10 cellular contexts compared by ENCODE assay signal in genomic region chr2:158600155-158600802, GRCh38.
DNase-seq lines count a peak whose midpoint lies in the region; ATAC-seq and TF ChIP-seq lines count a peak whose summit lies in the region.
"Had no signal": no experiment of that assay in that cellular context is flagged by ENCODE, and none has a peak within 500 bp of the region (broad histone marks: within the 10 kb centered on the region; RNA-seq: fewer than 3 reads in every experiment).

No MANE protein-coding gene starts in this region.

- DNase-seq in MG63 (peak; percentile 92), dermis microvascular lymphatic vessel endothelial cell (ENCODE audit: low read depth in 2 of 2) (peak; percentile 68 to 95), lung (ENCODE audit: low spot score) (peak; percentile 42), mesenteric fat pad (ENCODE audit: low spot score) (no peak)
- DNase-seq: activated naive CD8-positive, alpha-beta T cell treated with anti-CD3 and anti-CD28 coated beads for 36 hours had no signal

- peak overlapping the region; percentile 89 for H3K27ac ChIP-seq in ACC112 (ENCODE audit: low read depth, low read length)
- peak overlapping the region in 1 of 2 donors; percentile 3 for H3K27ac ChIP-seq in lung (ENCODE audit: low read depth in 1 of 2, low read length in 1 of 2)
- H3K27ac ChIP-seq: C4-2B had no signal

- no peaks in the 10 kb centered on the region for H3K27me3 ChIP-seq in ACC112 (ENCODE audit: insufficient read depth, low read length)
- H3K27me3 ChIP-seq in MG63, result no peaks in the 10 kb centered on the region
- H3K27me3 ChIP-seq in lung (ENCODE audit: control insufficient read depth, insufficient read depth), result no peaks in the 10 kb centered on the region

- TF ChIP-seq CTCF in lung (IDR thresholded peaks at IDR 0.05; ENCODE audit: control extremely low read depth, extremely low read depth), result no peak

- peak overlapping the region; percentile 70 for H2AFZ ChIP-seq in ACC112 (ENCODE audit: low read length, unreplicated experiment)

- ATAC-seq in lung (ENCODE audit: insufficient read depth, low FRiP score) (peak; percentile 68), HG03025 (IDR thresholded peaks at IDR 0.05; ENCODE audit: low FRiP score, unreplicated experiment) (no peak), HG03039 (IDR thresholded peaks at IDR 0.05; ENCODE audit: unreplicated experiment) (no peak), HG02610 (IDR thresholded peaks at IDR 0.05; ENCODE audit: unreplicated experiment) (no peak)

- H3K9me3 ChIP-seq in MG63 (no peaks in the 10 kb centered on the region), lung (ENCODE audit: control insufficient read depth in 2 of 2, insufficient read depth in 1 of 2, low read length in 1 of 2) (no peaks in the 10 kb centered on the region)

- H3K36me3 ChIP-seq in ACC112 (ENCODE audit: insufficient read depth, low read length) (no peaks in the 10 kb centered on the region; the same call in 1 of the 2 replicates), MG63 (no peaks in the 10 kb centered on the region), lung (ENCODE audit: control insufficient read depth in 2 of 2, insufficient read depth in 2 of 2, low read length in 2 of 2) (peaks cover 0 to 3% of the 10 kb centered on the region in 2 donors)

- peak overlapping the region; percentile 26 for H3K4me3 ChIP-seq in ACC112 (ENCODE audit: low read depth, low read length)
- H3K4me3 ChIP-seq in MG63, result no peak overlapping the region
- H3K4me3 ChIP-seq in lung, result no peak overlapping the region

- WGBS in lung, 2 donors, result 31 to 51% methylated on average over 3 of the region's 3 CpGs

- peaks cover 19% of the 10 kb centered on the region for H3K4me1 ChIP-seq in ACC112 (ENCODE audit: control insufficient read depth, insufficient read depth, low read length, unreplicated experiment)
- H3K4me1 ChIP-seq in lung (ENCODE audit: control insufficient read depth in 2 of 2, insufficient read depth in 2 of 2, low read length in 2 of 2), result peaks cover 2 to 25% of the 10 kb centered on the region in 2 donors

- no peaks in the 10 kb centered on the region for H3K79me2 ChIP-seq in ACC112 (ENCODE audit: control insufficient read depth, insufficient read depth, low read length, unreplicated experiment)
